9 cellular contexts compared by ENCODE assay signal in the genomic region with DNA sequence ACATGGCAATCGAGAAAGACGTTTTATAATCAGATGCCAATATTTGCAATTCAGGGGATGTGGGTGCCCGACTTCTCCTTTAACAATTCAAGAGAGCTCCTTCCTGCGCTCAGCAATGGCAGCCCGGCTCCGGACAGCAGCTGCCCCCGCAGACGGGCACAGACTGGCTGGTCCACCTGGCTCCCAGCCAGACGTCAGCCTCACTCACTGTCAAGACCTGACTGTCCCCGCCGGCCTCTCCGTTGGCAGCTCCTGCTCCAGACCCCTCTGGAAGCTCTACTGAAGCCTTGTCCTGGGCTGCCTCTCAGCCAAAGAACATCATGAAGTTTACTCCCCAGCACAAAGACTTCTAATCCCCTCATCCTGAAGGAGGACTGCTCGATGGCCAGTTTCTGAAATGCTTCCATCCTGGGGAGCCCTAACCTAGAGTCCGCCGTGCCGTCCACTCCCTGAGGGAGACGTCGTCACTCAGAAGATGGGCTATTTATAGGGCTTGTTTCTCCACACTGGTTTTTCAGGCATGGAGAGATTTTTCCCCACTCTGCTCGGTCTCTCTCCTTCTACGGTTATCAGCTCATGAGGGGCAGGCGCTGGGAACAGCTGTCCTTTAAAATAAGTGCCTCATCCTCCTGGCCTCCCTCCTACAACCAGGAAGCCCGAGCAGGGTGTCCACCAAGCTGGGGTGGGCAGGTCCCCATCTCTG.
A peak's percentile ranks its signal among the peaks of the same experiment; 100 is the strongest.
DNase-seq lines count a peak whose midpoint lies in the region; ATAC-seq and TF ChIP-seq lines count a peak whose summit lies in the region.
"Had no signal": no experiment of that assay in that cellular context is flagged by ENCODE, and none has a peak within 500 bp of the region (broad histone marks: within the 10 kb centered on the region; RNA-seq: fewer than 3 reads in every experiment).

No MANE protein-coding gene starts in this region.

- no peak for ATAC-seq in GM21515 (IDR thresholded peaks at IDR 0.05; ENCODE audit: unreplicated experiment)

- H3K27me3 ChIP-seq in Peyer's patch = no peaks in the 10 kb centered on the region

- TF ChIP-seq CTCF in Peyer's patch (IDR thresholded peaks at IDR 0.05) = no peak
- no peak for TF ChIP-seq CTCF in coronary artery (IDR thresholded peaks at IDR 0.05)

- peaks cover 0 to 36% (median 9%) of the 10 kb centered on the region in 4 donors for H3K4me1 ChIP-seq in Peyer's patch

- peak overlapping the region in 3 of 4 donors; percentile 27 to 95 (median 93) for H3K27ac ChIP-seq in Peyer's patch
- peak overlapping the region; percentile 93 to 97 for H3K27ac ChIP-seq in coronary artery
- H3K27ac ChIP-seq in substantia nigra (ENCODE audit: low read depth, low read length, poor library complexity, severe bottlenecking) = peak overlapping the region; percentile 16

- H3K36me3 ChIP-seq in Peyer's patch = peaks cover 0 to 40% (median 0%) of the 10 kb centered on the region in 3 donors

- H3K9me3 ChIP-seq in Peyer's patch = no peaks in the 10 kb centered on the region

- DNase-seq in Peyer's patch (no peak), coronary artery (ENCODE audit: low spot score) (peak; percentile 86), medulla oblongata (ENCODE audit: extremely low spot score) (peak; percentile 63), substantia nigra (lab: John Stamatoyannopoulos, UW) (peak in 39 of 49 donors; percentile 21 to 93 (median 58)), inferior parietal cortex (ENCODE audit: extremely low spot score) (no peak), RPMI8226 (no peak)
- no peak for DNase-seq in stimulated activated CD4-positive, alpha-beta T cell treated with anti-CD3 and anti-CD28 coated beads, Interleukin-4, amount 100 ng/mL, for 4 hours
- DNase-seq: activated T-cell treated with anti-CD3 and anti-CD28 coated beads, Interleukin-2, amount 50 U/mL, for 1 hour had no signal

- TF ChIP-seq POLR2A in Peyer's patch (IDR thresholded peaks at IDR 0.05) = no peak

- H3K4me3 ChIP-seq in Peyer's patch (peak overlapping the region in 1 of 4 donors; percentile 32), coronary artery (peak overlapping the region; percentile 65)

Comparison
In these comparisons a context has a peak if more than half of its experiments do, and no peak if none do; other contexts are left out.
1. DNase-seq: peak in coronary artery (single experiment), medulla oblongata (single experiment) and substantia nigra (39 of 49); none in Peyer's patch (0 of 3), stimulated activated CD4-positive, alpha-beta T cell treated with anti-CD3 and anti-CD28 coated beads, Interleukin-4, amount 100 ng/mL, for 4 hours (0 of 2), inferior parietal cortex (single experiment) and RPMI8226 (single experiment).
2. H3K27ac ChIP-seq: peak in every context shown above with its lines; median percentile 95 in coronary artery; 93 in Peyer's patch; 16 in substantia nigra.